8 cellular contexts compared by ENCODE assay signal in genomic region chr12:13941258-13942249, GRCh38. TPM values are rescaled to one million over a fixed set of nuclear protein-coding genes. Genes with fewer than 3 reads are reported as not detected.
DNase-seq lines count a peak whose midpoint lies in the region; ATAC-seq and TF ChIP-seq lines count a peak whose summit lies in the region.

No MANE protein-coding gene starts in this region.

- no peaks in the 10 kb centered on the region for H3K4me1 Mint-ChIP-seq in chondrocyte (ENCODE audit: low read depth)
- peaks cover 6% of the 10 kb centered on the region for H3K4me1 Mint-ChIP-seq in memory B cell
- no peaks in the 10 kb centered on the region for H3K4me1 Mint-ChIP-seq in immature natural killer cell

- TF ChIP-seq CTCF in GM12873 (IDR thresholded peaks at IDR 0.05; ENCODE audit: insufficient read depth, low read depth, low read length, missing control alignments) (peak; percentile 61), chondrocyte (IDR thresholded peaks at IDR 0.05) (peak; percentile 59)

- ATAC-seq in HG03103 (IDR thresholded peaks at IDR 0.05; ENCODE audit: low read depth, unreplicated experiment): peak; percentile 70
- ATAC-seq in memory B cell (ENCODE audit: low read depth): peak; percentile 55
- ATAC-seq in HG03469 (IDR thresholded peaks at IDR 0.05; ENCODE audit: unreplicated experiment): no peak

- DNase-seq in ACHN (peak; percentile 99), NCI-H345 (lab: John Stamatoyannopoulos, UW) (peak; percentile 79), chondrocyte (ENCODE audit: low spot score) (no peak), memory B cell (ENCODE audit: low spot score in 2 of 2) (peak in 1 of 2 donors; percentile 7), immature natural killer cell (no peak)

- H3K27ac Mint-ChIP-seq in chondrocyte (ENCODE audit: unreplicated experiment) (no peak overlapping the region), memory B cell (no peak overlapping the region), immature natural killer cell (no peak overlapping the region)

- in situ Hi-C loops in ACHN (cut with HindIII; ENCODE audit: low pct_ligation_motif_present, low pct_unique_long_range_greater_than_20kb, low sequenced_read_pairs): loop anchor here (25.0 kb wide), 1 partner anchor 204 kb away; no protein-coding TSS in a partner anchor

- H3K27me3 Mint-ChIP-seq in chondrocyte (ENCODE audit: low read depth) (peaks cover 9% of the 10 kb centered on the region), memory B cell (peaks cover 18% of the 10 kb centered on the region), immature natural killer cell (ENCODE audit: low read depth in 3 of 3) (peaks cover 3 to 6% (median 3%) of the 10 kb centered on the region in 3 donors)

- H3K36me3 Mint-ChIP-seq in chondrocyte (ENCODE audit: low read depth) (no peaks in the 10 kb centered on the region), memory B cell (no peaks in the 10 kb centered on the region), immature natural killer cell (no peaks in the 10 kb centered on the region)

- H3K4me3 Mint-ChIP-seq in chondrocyte (ENCODE audit: unreplicated experiment): no peak overlapping the region
- no peak overlapping the region for H3K4me3 Mint-ChIP-seq in memory B cell
- H3K4me3 Mint-ChIP-seq in immature natural killer cell: no peak overlapping the region

- H3K9me3 Mint-ChIP-seq in chondrocyte (ENCODE audit: low read depth) (peaks cover 14% of the 10 kb centered on the region), memory B cell (peaks cover 6% of the 10 kb centered on the region), immature natural killer cell (peaks cover 0 to 15% (median 6%) of the 10 kb centered on the region in 6 donors)

RNA-seq across cellular contexts. Expression of gene GRIN2B, which starts 39.8 kb away (rescaled TPM):
- not detected in 3 replicates for total RNA-seq in chondrocyte
- not detected for polyA plus RNA-seq in immature natural killer cell

Comparison
In these comparisons a context has a peak if more than half of its experiments do, and no peak if none do; other contexts are left out.
1. DNase-seq: peak in ACHN (single experiment) and NCI-H345 (single experiment); none in chondrocyte (single experiment) and immature natural killer cell (0 of 3).